ENCODE assay signal across 2 cellular contexts in genomic region chr5:56175028-56175427, GRCh38.
TF ChIP-seq lines count a peak whose summit lies in the region.

No MANE protein-coding gene starts in this region.

TF ChIP-seq in HepG2, 621 proteins besides CTCF, POLR2A, EP300 and RAD21:
- TF ChIP-seq YEATS2 (CRISPR knock-in tag; IDR thresholded peaks at IDR 0.05; ENCODE audit: borderline replicate concordance) (no peak), MAZ (IDR thresholded peaks at IDR 0.05; ENCODE audit: borderline replicate concordance, low read depth, low read length) (no peak), MAZ (CRISPR knock-in tag; IDR thresholded peaks at IDR 0.05; ENCODE audit: low read depth) (no peak), CCDC6 (CRISPR knock-in tag; IDR thresholded peaks at IDR 0.05) (no peak), THYN1 (CRISPR knock-in tag; IDR thresholded peaks at IDR 0.05; ENCODE audit: borderline replicate concordance, low read depth) (no peak), PLRG1 (conservative IDR thresholded peaks at IDR 0.05) (no peak), IKZF5 (CRISPR knock-in tag; IDR thresholded peaks at IDR 0.05) (no peak), PRDM4 (CRISPR knock-in tag; IDR thresholded peaks at IDR 0.05; ENCODE audit: borderline replicate concordance) (no peak)

TF ChIP-seq in H1, 55 proteins besides CTCF, POLR2A, EP300 and RAD21:
- no peak for TF ChIP-seq TAF7 (optimal IDR thresholded peaks at IDR 0.05; ENCODE audit: borderline replicate concordance, low read depth, low read length)
- no peak for TF ChIP-seq SIRT6 (IDR thresholded peaks at IDR 0.05; ENCODE audit: low read length)
- TF ChIP-seq HDAC2 (IDR thresholded peaks at IDR 0.05; ENCODE audit: borderline replicate concordance in 1 of 2, low read depth in 2 of 2, low read length in 2 of 2), result no peak
- TF ChIP-seq KDM4A (IDR thresholded peaks at IDR 0.05; ENCODE audit: low read depth, low read length, severe bottlenecking), result no peak
- TF ChIP-seq POLR2AphosphoS5 (IDR thresholded peaks at IDR 0.05; ENCODE audit: low read depth, low read length), result no peak
- TF ChIP-seq SAP30 (IDR thresholded peaks at IDR 0.05; ENCODE audit: insufficient read depth, insufficient replicate concordance, low read length), result no peak
- no peak for TF ChIP-seq SRF (IDR thresholded peaks at IDR 0.05; ENCODE audit: low read depth, low read length)
TF ChIP-seq in H1: peak in this region for 0.
